Comparison of ENCODE assay signal across 1 cellular context in genomic region chr2:20351555-20352229, GRCh38.
TF ChIP-seq lines count a peak whose summit lies in the region.

No MANE protein-coding gene starts in this region.

TF ChIP-seq in HepG2, 621 proteins besides CTCF, POLR2A, EP300 and RAD21 (continued from another document):
- TF ChIP-seq, protein P1, sequence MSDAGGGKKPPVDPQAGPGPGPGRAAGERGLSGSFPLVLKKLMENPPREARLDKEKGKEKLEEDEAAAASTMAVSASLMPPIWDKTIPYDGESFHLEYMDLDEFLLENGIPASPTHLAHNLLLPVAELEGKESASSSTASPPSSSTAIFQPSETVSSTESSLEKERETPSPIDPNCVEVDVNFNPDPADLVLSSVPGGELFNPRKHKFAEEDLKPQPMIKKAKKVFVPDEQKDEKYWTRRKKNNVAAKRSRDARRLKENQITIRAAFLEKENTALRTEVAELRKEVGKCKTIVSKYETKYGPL (CRISPR knock-in tag; IDR thresholded peaks at IDR 0.05), result no peak
- no peak for TF ChIP-seq ATM (IDR thresholded peaks at IDR 0.05; ENCODE audit: borderline replicate concordance)
- peak; percentile 16 for TF ChIP-seq SRSF1 (optimal IDR thresholded peaks at IDR 0.05; ENCODE audit: low read depth, low read length)
- TF ChIP-seq SOX6 (IDR thresholded peaks at IDR 0.05), result no peak
- TF ChIP-seq SOX6 (CRISPR knock-in tag; IDR thresholded peaks at IDR 0.05), result peak; percentile 68; the same call in 1 of the 2 replicates
- no peak for TF ChIP-seq YEATS4 (CRISPR knock-in tag; IDR thresholded peaks at IDR 0.05; ENCODE audit: borderline replicate concordance)
- TF ChIP-seq, protein P2, sequence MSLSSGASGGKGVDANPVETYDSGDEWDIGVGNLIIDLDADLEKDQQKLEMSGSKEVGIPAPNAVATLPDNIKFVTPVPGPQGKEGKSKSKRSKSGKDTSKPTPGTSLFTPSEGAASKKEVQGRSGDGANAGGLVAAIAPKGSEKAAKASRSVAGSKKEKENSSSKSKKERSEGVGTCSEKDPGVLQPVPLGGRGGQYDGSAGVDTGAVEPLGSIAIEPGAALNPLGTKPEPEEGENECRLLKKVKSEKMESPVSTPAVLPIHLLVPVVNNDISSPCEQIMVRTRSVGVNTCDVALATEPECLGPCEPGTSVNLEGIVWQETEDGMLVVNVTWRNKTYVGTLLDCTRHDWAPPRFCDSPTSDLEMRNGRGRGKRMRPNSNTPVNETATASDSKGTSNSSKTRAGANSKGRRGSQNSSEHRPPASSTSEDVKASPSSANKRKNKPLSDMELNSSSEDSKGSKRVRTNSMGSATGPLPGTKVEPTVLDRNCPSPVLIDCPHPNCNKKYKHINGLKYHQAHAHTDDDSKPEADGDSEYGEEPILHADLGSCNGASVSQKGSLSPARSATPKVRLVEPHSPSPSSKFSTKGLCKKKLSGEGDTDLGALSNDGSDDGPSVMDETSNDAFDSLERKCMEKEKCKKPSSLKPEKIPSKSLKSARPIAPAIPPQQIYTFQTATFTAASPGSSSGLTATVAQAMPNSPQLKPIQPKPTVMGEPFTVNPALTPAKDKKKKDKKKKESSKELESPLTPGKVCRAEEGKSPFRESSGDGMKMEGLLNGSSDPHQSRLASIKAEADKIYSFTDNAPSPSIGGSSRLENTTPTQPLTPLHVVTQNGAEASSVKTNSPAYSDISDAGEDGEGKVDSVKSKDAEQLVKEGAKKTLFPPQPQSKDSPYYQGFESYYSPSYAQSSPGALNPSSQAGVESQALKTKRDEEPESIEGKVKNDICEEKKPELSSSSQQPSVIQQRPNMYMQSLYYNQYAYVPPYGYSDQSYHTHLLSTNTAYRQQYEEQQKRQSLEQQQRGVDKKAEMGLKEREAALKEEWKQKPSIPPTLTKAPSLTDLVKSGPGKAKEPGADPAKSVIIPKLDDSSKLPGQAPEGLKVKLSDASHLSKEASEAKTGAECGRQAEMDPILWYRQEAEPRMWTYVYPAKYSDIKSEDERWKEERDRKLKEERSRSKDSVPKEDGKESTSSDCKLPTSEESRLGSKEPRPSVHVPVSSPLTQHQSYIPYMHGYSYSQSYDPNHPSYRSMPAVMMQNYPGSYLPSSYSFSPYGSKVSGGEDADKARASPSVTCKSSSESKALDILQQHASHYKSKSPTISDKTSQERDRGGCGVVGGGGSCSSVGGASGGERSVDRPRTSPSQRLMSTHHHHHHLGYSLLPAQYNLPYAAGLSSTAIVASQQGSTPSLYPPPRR (CRISPR knock-in tag; IDR thresholded peaks at IDR 0.05; ENCODE audit: borderline replicate concordance), result peak; percentile 58; the same call in 1 of the 2 replicates
- no peak for TF ChIP-seq ELF4 (CRISPR knock-in tag; IDR thresholded peaks at IDR 0.05; ENCODE audit: borderline replicate concordance)
- TF ChIP-seq GTF3A (CRISPR knock-in tag; conservative IDR thresholded peaks at IDR 0.05), result no peak
- TF ChIP-seq, protein P3, sequence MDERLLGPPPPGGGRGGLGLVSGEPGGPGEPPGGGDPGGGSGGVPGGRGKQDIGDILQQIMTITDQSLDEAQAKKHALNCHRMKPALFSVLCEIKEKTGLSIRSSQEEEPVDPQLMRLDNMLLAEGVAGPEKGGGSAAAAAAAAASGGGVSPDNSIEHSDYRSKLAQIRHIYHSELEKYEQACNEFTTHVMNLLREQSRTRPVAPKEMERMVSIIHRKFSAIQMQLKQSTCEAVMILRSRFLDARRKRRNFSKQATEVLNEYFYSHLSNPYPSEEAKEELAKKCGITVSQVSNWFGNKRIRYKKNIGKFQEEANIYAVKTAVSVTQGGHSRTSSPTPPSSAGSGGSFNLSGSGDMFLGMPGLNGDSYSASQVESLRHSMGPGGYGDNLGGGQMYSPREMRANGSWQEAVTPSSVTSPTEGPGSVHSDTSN (CRISPR knock-in tag; IDR thresholded peaks at IDR 0.05), result no peak
- TF ChIP-seq, protein P4, sequence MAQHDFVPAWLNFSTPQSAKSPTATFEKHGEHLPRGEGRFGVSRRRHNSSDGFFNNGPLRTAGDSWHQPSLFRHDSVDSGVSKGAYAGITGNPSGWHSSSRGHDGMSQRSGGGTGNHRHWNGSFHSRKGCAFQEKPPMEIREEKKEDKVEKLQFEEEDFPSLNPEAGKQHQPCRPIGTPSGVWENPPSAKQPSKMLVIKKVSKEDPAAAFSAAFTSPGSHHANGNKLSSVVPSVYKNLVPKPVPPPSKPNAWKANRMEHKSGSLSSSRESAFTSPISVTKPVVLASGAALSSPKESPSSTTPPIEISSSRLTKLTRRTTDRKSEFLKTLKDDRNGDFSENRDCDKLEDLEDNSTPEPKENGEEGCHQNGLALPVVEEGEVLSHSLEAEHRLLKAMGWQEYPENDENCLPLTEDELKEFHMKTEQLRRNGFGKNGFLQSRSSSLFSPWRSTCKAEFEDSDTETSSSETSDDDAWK (CRISPR knock-in tag; IDR thresholded peaks at IDR 0.05), result no peak
- no peak for TF ChIP-seq TBX2 (CRISPR knock-in tag; IDR thresholded peaks at IDR 0.05; ENCODE audit: borderline replicate concordance)
- TF ChIP-seq THAP11 (CRISPR knock-in tag; IDR thresholded peaks at IDR 0.05), result no peak
- TF ChIP-seq, protein P5, sequence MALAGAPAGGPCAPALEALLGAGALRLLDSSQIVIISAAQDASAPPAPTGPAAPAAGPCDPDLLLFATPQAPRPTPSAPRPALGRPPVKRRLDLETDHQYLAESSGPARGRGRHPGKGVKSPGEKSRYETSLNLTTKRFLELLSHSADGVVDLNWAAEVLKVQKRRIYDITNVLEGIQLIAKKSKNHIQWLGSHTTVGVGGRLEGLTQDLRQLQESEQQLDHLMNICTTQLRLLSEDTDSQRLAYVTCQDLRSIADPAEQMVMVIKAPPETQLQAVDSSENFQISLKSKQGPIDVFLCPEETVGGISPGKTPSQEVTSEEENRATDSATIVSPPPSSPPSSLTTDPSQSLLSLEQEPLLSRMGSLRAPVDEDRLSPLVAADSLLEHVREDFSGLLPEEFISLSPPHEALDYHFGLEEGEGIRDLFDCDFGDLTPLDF (CRISPR knock-in tag; IDR thresholded peaks at IDR 0.05), result no peak
- TF ChIP-seq ZMYM4 (CRISPR knock-in tag; IDR thresholded peaks at IDR 0.05), result no peak
- TF ChIP-seq ZSCAN12 (CRISPR knock-in tag; IDR thresholded peaks at IDR 0.05), result no peak
- no peak for TF ChIP-seq ZNF607 (CRISPR knock-in tag; IDR thresholded peaks at IDR 0.05; ENCODE audit: borderline replicate concordance)
- TF ChIP-seq DNMT3B (CRISPR knock-in tag; conservative IDR thresholded peaks at IDR 0.05), result no peak
- TF ChIP-seq ZFP82 (CRISPR knock-in tag; IDR thresholded peaks at IDR 0.05; ENCODE audit: borderline replicate concordance), result no peak
- TF ChIP-seq, protein P6, sequence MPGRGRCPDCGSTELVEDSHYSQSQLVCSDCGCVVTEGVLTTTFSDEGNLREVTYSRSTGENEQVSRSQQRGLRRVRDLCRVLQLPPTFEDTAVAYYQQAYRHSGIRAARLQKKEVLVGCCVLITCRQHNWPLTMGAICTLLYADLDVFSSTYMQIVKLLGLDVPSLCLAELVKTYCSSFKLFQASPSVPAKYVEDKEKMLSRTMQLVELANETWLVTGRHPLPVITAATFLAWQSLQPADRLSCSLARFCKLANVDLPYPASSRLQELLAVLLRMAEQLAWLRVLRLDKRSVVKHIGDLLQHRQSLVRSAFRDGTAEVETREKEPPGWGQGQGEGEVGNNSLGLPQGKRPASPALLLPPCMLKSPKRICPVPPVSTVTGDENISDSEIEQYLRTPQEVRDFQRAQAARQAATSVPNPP (CRISPR knock-in tag; IDR thresholded peaks at IDR 0.05), result no peak
- peak; percentile 35; the same call in 1 of the 2 replicates for TF ChIP-seq SOX5 (CRISPR knock-in tag; IDR thresholded peaks at IDR 0.05; ENCODE audit: borderline replicate concordance)
- no peak for TF ChIP-seq NCOA1 (CRISPR knock-in tag; IDR thresholded peaks at IDR 0.05)
- no peak for TF ChIP-seq U2AF2 (IDR thresholded peaks at IDR 0.05; ENCODE audit: low read depth, low read length)
- no peak for TF ChIP-seq MBD4 (IDR thresholded peaks at IDR 0.05; ENCODE audit: borderline replicate concordance, low read length)
- no peak for TF ChIP-seq GLI4 (CRISPR knock-in tag; IDR thresholded peaks at IDR 0.05; ENCODE audit: borderline replicate concordance)
- no peak for TF ChIP-seq SETDB1 (CRISPR knock-in tag; IDR thresholded peaks at IDR 0.05; ENCODE audit: borderline replicate concordance)
- TF ChIP-seq KLF16 (CRISPR knock-in tag; IDR thresholded peaks at IDR 0.05), result no peak
- TF ChIP-seq SAFB2 (CRISPR knock-in tag; IDR thresholded peaks at IDR 0.05; ENCODE audit: borderline replicate concordance, low read depth), result no peak; the same call in 1 of the 2 replicates
- TF ChIP-seq CHD2 (IDR thresholded peaks at IDR 0.05; ENCODE audit: low read depth, low read length), result no peak
- TF ChIP-seq, protein P7, sequence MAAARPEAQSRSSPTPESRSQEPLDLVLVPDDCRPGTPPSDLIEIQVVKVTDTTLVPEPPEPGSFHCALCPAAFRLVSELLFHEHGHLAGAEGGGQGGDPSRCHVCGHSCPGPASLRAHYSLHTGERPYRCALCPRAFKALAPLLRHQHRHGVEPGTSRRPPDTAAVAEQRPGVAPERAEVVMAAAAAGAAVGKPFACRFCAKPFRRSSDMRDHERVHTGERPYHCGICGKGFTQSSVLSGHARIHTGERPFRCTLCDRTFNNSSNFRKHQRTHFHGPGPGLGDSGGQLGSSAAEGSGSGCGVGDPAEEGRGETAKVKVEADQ (CRISPR knock-in tag; IDR thresholded peaks at IDR 0.05; ENCODE audit: borderline replicate concordance), result no peak
- no peak for TF ChIP-seq NFAT5 (CRISPR knock-in tag; IDR thresholded peaks at IDR 0.05)
- no peak for TF ChIP-seq SYNCRIP (IDR thresholded peaks at IDR 0.05; ENCODE audit: insufficient read depth, low read depth, low read length)
- TF ChIP-seq, protein P8, sequence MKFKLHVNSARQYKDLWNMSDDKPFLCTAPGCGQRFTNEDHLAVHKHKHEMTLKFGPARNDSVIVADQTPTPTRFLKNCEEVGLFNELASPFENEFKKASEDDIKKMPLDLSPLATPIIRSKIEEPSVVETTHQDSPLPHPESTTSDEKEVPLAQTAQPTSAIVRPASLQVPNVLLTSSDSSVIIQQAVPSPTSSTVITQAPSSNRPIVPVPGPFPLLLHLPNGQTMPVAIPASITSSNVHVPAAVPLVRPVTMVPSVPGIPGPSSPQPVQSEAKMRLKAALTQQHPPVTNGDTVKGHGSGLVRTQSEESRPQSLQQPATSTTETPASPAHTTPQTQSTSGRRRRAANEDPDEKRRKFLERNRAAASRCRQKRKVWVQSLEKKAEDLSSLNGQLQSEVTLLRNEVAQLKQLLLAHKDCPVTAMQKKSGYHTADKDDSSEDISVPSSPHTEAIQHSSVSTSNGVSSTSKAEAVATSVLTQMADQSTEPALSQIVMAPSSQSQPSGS (CRISPR knock-in tag; IDR thresholded peaks at IDR 0.05), result no peak
- TF ChIP-seq ZBTB33 (CRISPR knock-in tag; IDR thresholded peaks at IDR 0.05), result no peak
TF ChIP-seq in HepG2: peak in this region for 94.
